Comparison of ENCODE assay signal across 25 cellular contexts in genomic region chrX:23398570-23398969, GRCh38.
"Had no signal": no experiment of that assay in that cellular context is flagged by ENCODE, and none has a peak within 500 bp of the region (broad histone marks: within the 10 kb centered on the region; RNA-seq: fewer than 3 reads in every experiment).

No MANE protein-coding gene starts in this region.

- H3K9me3 ChIP-seq: stomach, suprapubic skin, testis, thoracic aorta, thyroid gland, tibial artery, tibial nerve, transverse colon, upper lobe of left lung, upper lobe of right lung, uterus, vagina had no signal

- H3K4me3 ChIP-seq: stomach, suprapubic skin, testis, thoracic aorta, thyroid gland, tibial artery, tibial nerve, transverse colon, upper lobe of left lung, upper lobe of right lung, uterus, vagina had no signal

- ATAC-seq: stimulated activated effector memory CD8-positive, alpha-beta T cell treated with anti-CD3 and anti-CD28 coated beads, Interleukin-12 subunit alpha, Interleukin-12 subunit beta, amount 100 ng/mL, for 72 hours; stimulated activated memory B cell treated with anti-CD40 and anti-IgM and Interleukin-4, amounts not matched to agents 10 μg/mL and 1 μg/mL and 100 μg/mL, for 72 hours; stimulated activated naive B cell treated with anti-CD40 and anti-IgM and Interleukin-4, amounts not matched to agents 10 μg/mL and 1 μg/mL and 100 μg/mL, for 72 hours; stimulated activated naive CD8-positive, alpha-beta T cell treated with anti-CD3 and anti-CD28 coated beads, Interleukin-15, amount 100 ng/mL, for 72 hours; stimulated activated naive CD8-positive, alpha-beta T cell treated with anti-CD3 and anti-CD28 coated beads, Interleukin-15, Interleukin-2, amounts not matched to agents 100 U/mL and 50 U/mL, for 24 hours; upper lobe of right lung had no signal

- H3K27me3 ChIP-seq: stomach, suprapubic skin, testis, thyroid gland, tibial artery, tibial nerve, transverse colon, upper lobe of left lung, upper lobe of right lung, uterus, vagina had no signal

- DNase-seq: stimulated activated CD4-positive, alpha-beta T cell treated with anti-CD3 and anti-CD28 coated beads, Interleukin-2, amount 100 ng/mL, for 48 hours; stimulated activated CD4-positive, alpha-beta T cell treated with anti-CD3 and anti-CD28 coated beads, Interleukin-4, amount 100 ng/mL, for 1 hour; stimulated activated CD4-positive, alpha-beta T cell treated with anti-CD3 and anti-CD28 coated beads, Interleukin-4, amount 100 ng/mL, for 24 hours; stimulated activated CD4-positive, alpha-beta T cell treated with anti-CD3 and anti-CD28 coated beads, Interleukin-4, amount 100 ng/mL, for 4 hours; stimulated activated CD8-positive, alpha-beta memory T cell treated with anti-CD3 and anti-CD28 coated beads, Interleukin-4, amount 100 ng/mL, for 48 hours; stimulated activated naive B cell treated with anti-CD40 and anti-IgM and Interleukin-4, amounts not matched to agents 10 μg/mL and 1 μg/mL and 100 μg/mL, for 72 hours; stimulated activated naive CD4-positive, alpha-beta T cell; stimulated activated naive CD4-positive, alpha-beta T cell treated with Interleukin-2 at 50 U/mL for 16 hours; stimulated activated naive CD8-positive, alpha-beta T cell treated with anti-CD3 and anti-CD28 coated beads, Interleukin-15, amount 100 ng/mL, for 72 hours; stimulated activated naive CD8-positive, alpha-beta T cell treated with anti-CD3 and anti-CD28 coated beads, Interleukin-15, Interleukin-2, amounts not matched to agents 100 U/mL and 50 U/mL, for 24 hours; stomach; testis; thyroid gland; tibial artery; transverse colon; trophoblast cell; upper lobe of left lung; upper lobe of right lung; uterus had no signal

- H3K27ac ChIP-seq: stomach, suprapubic skin, testis, thoracic aorta, thyroid gland, tibial artery, tibial nerve, transverse colon, upper lobe of left lung, upper lobe of right lung, uterus, vagina had no signal

- H3K4me1 ChIP-seq: stomach, suprapubic skin, testis, thyroid gland, tibial artery, tibial nerve, transverse colon, upper lobe of left lung, upper lobe of right lung, uterus, vagina had no signal

- H3K36me3 ChIP-seq: stomach, suprapubic skin, thoracic aorta, thyroid gland, tibial artery, tibial nerve, transverse colon, upper lobe of left lung, upper lobe of right lung, uterus, vagina had no signal
